ENCODE assay signal across 12 cellular contexts in the genomic region with DNA sequence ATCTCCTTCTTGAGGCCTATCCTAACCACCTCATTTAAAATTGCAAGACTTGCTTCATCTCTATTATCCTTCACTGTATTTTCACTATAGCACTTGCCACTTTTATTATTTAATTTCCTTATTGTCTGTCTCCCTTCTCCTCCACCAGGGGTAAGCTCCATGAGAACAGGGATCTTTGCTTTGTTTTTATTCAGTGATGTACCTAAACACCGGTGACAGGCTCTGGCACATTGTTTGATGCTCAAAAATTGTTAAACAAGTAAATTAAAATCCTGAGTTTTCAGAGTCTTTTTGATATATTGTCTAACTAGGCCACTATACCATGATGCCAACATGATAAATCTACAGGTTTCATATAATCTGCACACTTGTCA. TPM values are rescaled to one million over a fixed set of nuclear protein-coding genes. Genes with fewer than 3 reads are reported as not detected.
DNase-seq lines count a peak whose midpoint lies in the region; ATAC-seq and TF ChIP-seq lines count a peak whose summit lies in the region.
"Had no signal": no experiment of that assay in that cellular context is flagged by ENCODE, and none has a peak within 500 bp of the region (broad histone marks: within the 10 kb centered on the region; RNA-seq: fewer than 3 reads in every experiment).

No MANE protein-coding gene starts in this region.

- ATAC-seq in body of pancreas (no peak), GM19351 (IDR thresholded peaks at IDR 0.05; ENCODE audit: unreplicated experiment) (no peak)

- H3K27ac ChIP-seq in DOHH2 (ENCODE audit: low read depth, low read length) (peak overlapping the region; percentile 20; the same call in 1 of the 2 replicates), OCI-LY7 (ENCODE audit: low read depth, low read length, poor library complexity, severe bottlenecking) (peak overlapping the region; percentile 48), epithelial cell of prostate (peak overlapping the region; percentile 100), skeletal muscle tissue (ENCODE audit: low read depth, low read length) (peak overlapping the region; percentile 36), body of pancreas (no peak overlapping the region)
- H3K27ac ChIP-seq: VCaP had no signal

- no peaks in the 10 kb centered on the region for H3K9me3 ChIP-seq in DOHH2 (ENCODE audit: control insufficient read depth, insufficient read depth, low read length)
- no peaks in the 10 kb centered on the region for H3K9me3 ChIP-seq in OCI-LY7 (ENCODE audit: low read length)
- H3K9me3 ChIP-seq in skeletal muscle tissue (ENCODE audit: control insufficient read depth in 3 of 3, low read length in 3 of 3), result no peaks in the 10 kb centered on the region
- no peaks in the 10 kb centered on the region for H3K9me3 ChIP-seq in body of pancreas

- H3K4me1 ChIP-seq in DOHH2 (ENCODE audit: control insufficient read depth, low read length) (peaks cover 66% of the 10 kb centered on the region), OCI-LY7 (ENCODE audit: insufficient read depth, low read length, poor library complexity, severe bottlenecking) (peaks cover 64% of the 10 kb centered on the region), skeletal muscle tissue (ENCODE audit: control insufficient read depth in 3 of 3, insufficient read depth in 3 of 3, low read length in 3 of 3) (peaks cover 3 to 13% (median 7%) of the 10 kb centered on the region in 3 donors), body of pancreas (peaks cover 6% of the 10 kb centered on the region)

- POLR2A ChIA-PET in OCI-LY7 (lab: Charles Lee), result interaction anchor here (0.6 to 1.6 kb wide), 3 partner anchors 13 to 14 kb away, joined by 3 to 4 read pairs (median 4); no protein-coding TSS in a partner anchor

- H3K9me2 ChIP-seq in DOHH2 (replicated peaks; ENCODE audit: control insufficient read depth, low read length), result no peaks in the 10 kb centered on the region
- no peaks in the 10 kb centered on the region for H3K9me2 ChIP-seq in OCI-LY7 (ENCODE audit: insufficient read depth, low read length)

- DNase-seq in OCI-LY7 (ENCODE audit: low spot score) (no peak), epithelial cell of prostate (ENCODE audit: low read depth, low spot score) (no peak), NCI-H1436 treated with DMSO at 0.1 percent for 48 hours (lab: John Stamatoyannopoulos, UW) (no peak), body of pancreas (no peak)
- DNase-seq in stimulated activated CD4-positive, alpha-beta T cell treated with anti-CD3 and anti-CD28 coated beads, Interleukin-4, amount 100 ng/mL, for 24 hours, result no peak
- DNase-seq: CD4-positive, alpha-beta memory T cell; NCI-H69; Right ventricle myocardium superior had no signal

- H3K36me3 ChIP-seq in DOHH2 (ENCODE audit: control insufficient read depth, low read length) (peaks cover 6% of the 10 kb centered on the region), OCI-LY7 (ENCODE audit: insufficient read depth, low read length) (peaks cover 6% of the 10 kb centered on the region; the same call in 1 of the 2 replicates), skeletal muscle tissue (ENCODE audit: control insufficient read depth in 3 of 3, insufficient read depth in 3 of 3, low read length in 3 of 3) (peaks cover 0 to 2% (median 0%) of the 10 kb centered on the region in 3 donors), body of pancreas (replicated peaks in 1 of 2; ENCODE audit: insufficient read depth in 1 of 2, low read depth in 2 of 2) (no peaks in the 10 kb centered on the region)

- TF ChIP-seq POLR2A in body of pancreas (IDR thresholded peaks at IDR 0.05), result no peak

- TF ChIP-seq CTCF in DOHH2 (IDR thresholded peaks at IDR 0.05; ENCODE audit: low read depth, low read length, poor library complexity, severe bottlenecking) (no peak), OCI-LY7 (conservative IDR thresholded peaks at IDR 0.05; ENCODE audit: low read length) (peak; percentile 49; the same call in 1 of the 2 replicates), body of pancreas (IDR thresholded peaks at IDR 0.05) (no peak)

- intact Hi-C loops in OCI-LY7 (cut with micrococcal nuclease; ENCODE audit: unreplicated experiment), result no loop called here
- intact Hi-C loops in body of pancreas (cut with DNase I), result no loop called here

- H4K20me1 ChIP-seq in DOHH2 (ENCODE audit: control insufficient read depth, insufficient read depth, low read depth, low read length) (no peaks in the 10 kb centered on the region), OCI-LY7 (ENCODE audit: insufficient read depth, low read length) (no peaks in the 10 kb centered on the region)

- 74 to 87% methylated on average over 1 of the region's 1 CpG for WGBS in body of pancreas, 2 donors

- no peak overlapping the region for H3K9ac ChIP-seq in skeletal muscle tissue (ENCODE audit: low read depth in 1 of 3, low read length in 3 of 3)

- H3K79me2 ChIP-seq in DOHH2 (ENCODE audit: control insufficient read depth, low read length) (peaks cover 33% of the 10 kb centered on the region), OCI-LY7 (ENCODE audit: insufficient read depth, low read depth, low read length) (peaks cover 33% of the 10 kb centered on the region)

- no peaks in the 10 kb centered on the region for H3K27me3 ChIP-seq in DOHH2 (ENCODE audit: control insufficient read depth, low read length)
- no peaks in the 10 kb centered on the region for H3K27me3 ChIP-seq in skeletal muscle tissue (ENCODE audit: control insufficient read depth in 3 of 3, insufficient read depth in 3 of 3, low read length in 3 of 3)
- no peaks in the 10 kb centered on the region for H3K27me3 ChIP-seq in body of pancreas

- BruUV-seq in OCI-LY7 (replicated peaks; lab: Mats Ljungman, UMichigan), result no TSS peak

- peak overlapping the region; percentile 45; the same call in 1 of the 2 replicates for H2AFZ ChIP-seq in OCI-LY7 (ENCODE audit: low read length)

- H3K4me2 ChIP-seq in DOHH2 (ENCODE audit: low read length) (peak overlapping the region; percentile 72), OCI-LY7 (ENCODE audit: low read length) (peak overlapping the region; percentile 68)

- CTCF ChIA-PET in OCI-LY7 (lab: Charles Lee; ENCODE audit: unreplicated experiment), result no interaction called here

- H3F3A ChIP-seq in DOHH2 (ENCODE audit: control insufficient read depth, insufficient read depth), result peaks cover 27% of the 10 kb centered on the region

- peak overlapping the region; percentile 38 for H3K4me3 ChIP-seq in DOHH2 (ENCODE audit: low read length)
- H3K4me3 ChIP-seq in OCI-LY7 (ENCODE audit: low read depth, low read length, poor library complexity, severe bottlenecking), result peak overlapping the region; percentile 51
- no peak overlapping the region for H3K4me3 ChIP-seq in skeletal muscle tissue (ENCODE audit: low read length in 3 of 3)
- H3K4me3 ChIP-seq in body of pancreas, result no peak overlapping the region

RNA-seq across cellular contexts. Expression of gene SPEN, which starts 17.2 kb away (rescaled TPM):
- total RNA-seq in OCI-LY7 (2014; rRNA removed; shearing (Covaris generic)), result 40.7 and 41.4 TPM in 2 replicates
- total RNA-seq in OCI-LY7 (2022), result 87.1 and 90.3 TPM in 2 replicates
- 21.4 TPM for total RNA-seq in skeletal muscle tissue
- total RNA-seq in body of pancreas, result 10 to 100 TPM; 27.8 to 38.9 TPM

RNA-seq across cellular contexts. Expression of gene UQCRHL, which starts 22.8 kb away (rescaled TPM):
- 12.4 and 15.0 TPM in 2 replicates for total RNA-seq in OCI-LY7 (2014; rRNA removed; shearing (Covaris generic))
- total RNA-seq in OCI-LY7 (2022), result 2.4 and 3.4 TPM in 2 replicates
- total RNA-seq in skeletal muscle tissue, result 4.7 TPM
- 1 to 10 TPM in 1 of 2 donors, under 1 TPM in 1; 0.66 to 1.0 TPM for total RNA-seq in body of pancreas

Comparison
In these comparisons a context has a peak if more than half of its experiments do, and no peak if none do; other contexts are left out.
1. H3K27ac ChIP-seq: peak in DOHH2 (single experiment), OCI-LY7 (single experiment), epithelial cell of prostate (single experiment) and skeletal muscle tissue (single experiment); none in body of pancreas (0 of 4).
2. H3K4me3 ChIP-seq: peak in DOHH2 (single experiment) and OCI-LY7 (single experiment); none in skeletal muscle tissue (0 of 3) and body of pancreas (0 of 2).